In genomic region chr6:131696956-131697355, GRCh38 we compare ENCODE assay signal across 10 cellular contexts. TPM values are rescaled to one million over a fixed set of nuclear protein-coding genes. Genes with fewer than 3 reads are reported as not detected.
"Had no signal": no experiment of that assay in that cellular context is flagged by ENCODE, and none has a peak within 500 bp of the region (broad histone marks: within the 10 kb centered on the region; RNA-seq: fewer than 3 reads in every experiment).

No MANE protein-coding gene starts in this region.

- H3K4me3 ChIP-seq: K562 had no signal

- H3K9ac ChIP-seq: KMS-11 had no signal

- DNase-seq: IMR-90, KBM-7, KG1 had no signal

- FAIRE-seq: HepG2, HTR-8/SVneo, K562 had no signal

- H3K4me2 ChIP-seq: KMS-11 had no signal

- ATAC-seq: HepG2, K562 had no signal

- H3K27ac ChIP-seq: HL-60, KMS-11 had no signal

RNA-seq across cellular contexts. Expression of gene OR2A4, which starts 4.2 kb away (rescaled TPM):
- total RNA-seq: HepG2, HT1080, IMR-90, K562 had no signal
- polyA plus RNA-seq: HepG2, IgD-negative memory B cell, IMR-90 had no signal

RNA-seq across cellular contexts. Expression of gene CTAGE9, which starts 13.9 kb away (rescaled TPM):
- total RNA-seq: HepG2, HT1080, IMR-90, K562 had no signal
- polyA plus RNA-seq: HepG2, IgD-negative memory B cell, IMR-90, K562 had no signal

RNA-seq across cellular contexts. Expression of gene ENPP3, which starts 59.9 kb away (rescaled TPM):
- polyA plus RNA-seq: IgD-negative memory B cell had no signal
